1 cellular context compared by ENCODE assay signal in genomic region chr12:117141097-117141898, GRCh38.
TF ChIP-seq lines count a peak whose summit lies in the region.

No MANE protein-coding gene starts in this region.

TF ChIP-seq in A549, 52 proteins besides CTCF, POLR2A, EP300 and RAD21 (continued from another document):
- TF ChIP-seq HEYL (CRISPR knock-in tag; IDR thresholded peaks at IDR 0.05) (peak; percentile 52; the same call in 1 of the 2 replicates), KDM1A (IDR thresholded peaks at IDR 0.05; ENCODE audit: low read depth) (no peak), CBX2 (IDR thresholded peaks at IDR 0.05; ENCODE audit: borderline replicate concordance, low read depth) (no peak), HOXA7 (CRISPR knock-in tag; IDR thresholded peaks at IDR 0.05) (no peak), GATA3 (IDR thresholded peaks at IDR 0.05; ENCODE audit: borderline replicate concordance) (no peak; the same call in 1 of the 2 replicates), NPAS2 (CRISPR knock-in tag; IDR thresholded peaks at IDR 0.05; ENCODE audit: borderline replicate concordance) (no peak), TP53 (CRISPR knock-in tag; IDR thresholded peaks at IDR 0.05) (0 out of 2 replicates have a peak, but pooled peaks have one; percentile 11), EHF (CRISPR knock-in tag; IDR thresholded peaks at IDR 0.05) (no peak; the same call in 1 of the 2 replicates), ZSCAN20 (CRISPR knock-in tag; IDR thresholded peaks at IDR 0.05) (0 out of 2 replicates have a peak, but pooled peaks have one; percentile 20), RARB (CRISPR knock-in tag; IDR thresholded peaks at IDR 0.05) (peak; percentile 44; the same call in 1 of the 2 replicates), POLR2AphosphoS2 (conservative IDR thresholded peaks at IDR 0.05; ENCODE audit: low read length) (no peak), HMGXB4 (CRISPR knock-in tag; IDR thresholded peaks at IDR 0.05; ENCODE audit: borderline replicate concordance) (no peak), ZFP36 (IDR thresholded peaks at IDR 0.05; ENCODE audit: borderline replicate concordance, partially characterized antibody) (no peak), RCOR1 (IDR thresholded peaks at IDR 0.05; ENCODE audit: low read depth, low read length) (no peak), HOXB13 (CRISPR knock-in tag; IDR thresholded peaks at IDR 0.05; ENCODE audit: low read depth) (peak; percentile 9; the same call in 1 of the 2 replicates), JUNB (IDR thresholded peaks at IDR 0.05) (no peak), NR3C1 (IDR thresholded peaks at IDR 0.05) (no peak), FOSB (CRISPR knock-in tag; IDR thresholded peaks at IDR 0.05) (no peak), USF2 (IDR thresholded peaks at IDR 0.05) (no peak), BHLHE40 (IDR thresholded peaks at IDR 0.05; ENCODE audit: low read depth, low read length) (no peak), PBX3 (IDR thresholded peaks at IDR 0.05) (no peak), HES2 (IDR thresholded peaks at IDR 0.05) (no peak), HDAC2 (IDR thresholded peaks at IDR 0.05) (no peak)
